ENCODE assay signal across 7 cellular contexts in genomic region chr4:73691201-73691600, GRCh38. TPM values are rescaled to one million over a fixed set of nuclear protein-coding genes. Genes with fewer than 3 reads are reported as not detected.
DNase-seq lines count a peak whose midpoint lies in the region; ATAC-seq, FAIRE-seq and TF ChIP-seq lines count a peak whose summit lies in the region.
"Not testable (repeated sequence)": the region's sequence is repeated elsewhere in the genome, so short reads cannot be mapped to it uniquely, and the experiment has no call there.
"Had no signal": no experiment of that assay in that cellular context is flagged by ENCODE, and none has a peak within 500 bp of the region (broad histone marks: within the 10 kb centered on the region; RNA-seq: fewer than 3 reads in every experiment).

No MANE protein-coding gene starts in this region.

- not testable (repeated sequence) for H3K79me2 ChIP-seq in PC-3 (ENCODE audit: low read length); K562 (ENCODE audit: control insufficient read depth, insufficient read depth, low read length)

- H3K4me3 Mint-ChIP-seq in MCF 10A (ENCODE audit: unreplicated experiment) = not testable (repeated sequence)

- not testable (repeated sequence) for H2AFZ ChIP-seq in PC-3 (ENCODE audit: low read length); K562 (ENCODE audit: low read depth, low read length)

- not testable (repeated sequence) for H3K4me2 ChIP-seq in PC-3 (ENCODE audit: low read length); K562 (ENCODE audit: insufficient read depth, low read length)

- not testable (repeated sequence) for H3F3A ChIP-seq in PC-3 (ENCODE audit: low read length, unreplicated experiment)

- not testable (repeated sequence) for TF ChIP-seq CTCF in HEK293 (tag by site-specific recombination; IDR thresholded peaks at IDR 0.05); PC-3 (conservative IDR thresholded peaks at IDR 0.05; ENCODE audit: low read depth, low read length); VCaP (conservative IDR thresholded peaks at IDR 0.05); K562 (IDR thresholded peaks at IDR 0.05 in 2 of 3, conservative IDR thresholded peaks at IDR 0.05 in 1 of 3; ENCODE audit: insufficient read depth in 2 of 3, low read depth in 1 of 3, low read length in 3 of 3); MCF 10A (IDR thresholded peaks at IDR 0.05; ENCODE audit: unreplicated experiment); neutrophil (IDR thresholded peaks at IDR 0.05)

- POLR2A ChIA-PET in HEK293 (lab: Yijun Ruan, JAX); PC-3 (lab: Charles Lee; ENCODE audit: unreplicated experiment); K562 (lab: Yijun Ruan, JAX); MCF 10A (lab: Yijun Ruan, JAX): not testable (repeated sequence)

- not testable (repeated sequence) for H3K27me3 ChIP-seq in PC-3 (ENCODE audit: low read length); K562 (ENCODE audit: control insufficient read depth in 2 of 2, insufficient read depth in 2 of 2, low read length in 2 of 2); neutrophil

- H3K4me3 ChIP-seq in HEK293 (ENCODE audit: low read depth, low read length); PC-3 (ENCODE audit: low read length); K562; neutrophil (ENCODE audit: low read depth in 1 of 2, low read length in 1 of 2): not testable (repeated sequence)

- not testable (repeated sequence) for TF ChIP-seq RAD21 in K562 (CRISPR knock-in tag; conservative IDR thresholded peaks at IDR 0.05 in 1 of 2, IDR thresholded peaks at IDR 0.05 in 1 of 2)

- H3K9me3 Mint-ChIP-seq in MCF 10A (ENCODE audit: unreplicated experiment) = not testable (repeated sequence)

- not testable (repeated sequence) for ATAC-seq in PC-3, K562

- H3K27ac Mint-ChIP-seq in MCF 10A (ENCODE audit: low read depth, unreplicated experiment) = peak overlapping the region; percentile 8

- H3K27ac ChIP-seq in HEK293 (ENCODE audit: extremely low read depth, low read depth, low read length); K562 (ENCODE audit: extremely low read depth, low read depth, low read length): not testable (repeated sequence)
- H3K27ac ChIP-seq in PC-3 (ENCODE audit: low read length) (peak overlapping the region; percentile 94), VCaP (peak overlapping the region; percentile 84), neutrophil (peak overlapping the region; percentile 72)

- not testable (repeated sequence) for DNase-seq in PC-3; K562 (ENCODE audit: extremely low read depth in 1 of 4, low spot score in 3 of 4); MCF 10A (ENCODE audit: unreplicated experiment)

- H3K9me1 ChIP-seq in K562 (ENCODE audit: control insufficient read depth, insufficient read depth, low read length) = not testable (repeated sequence)

- not testable (repeated sequence) for BruUV-seq in PC-3 (replicated peaks; lab: Mats Ljungman, UMichigan); K562 (replicated peaks; lab: Mats Ljungman, UMichigan); MCF 10A (replicated peaks; lab: Mats Ljungman, UMichigan)

- H4K20me1 ChIP-seq in PC-3 (ENCODE audit: low read length); K562 (replicated peaks; ENCODE audit: control insufficient read depth, insufficient read depth, low read length): not testable (repeated sequence)

- TF ChIP-seq POLR2A in K562 (conservative IDR thresholded peaks at IDR 0.05) = not testable (repeated sequence)

- peaks cover 11% of the 10 kb centered on the region for H3K4me1 Mint-ChIP-seq in MCF 10A (ENCODE audit: insufficient read depth, unreplicated experiment)

- H3K9ac ChIP-seq in PC-3 (ENCODE audit: low read length); K562 (ENCODE audit: insufficient read depth in 1 of 2, low read depth in 2 of 2, low read length in 2 of 2): not testable (repeated sequence)

- H3K9me3 ChIP-seq in HEK293 (ENCODE audit: control insufficient read depth, insufficient read depth, low read depth, low read length); PC-3 (ENCODE audit: low read length); K562 (replicated peaks; ENCODE audit: control insufficient read depth, insufficient read depth, low read depth, low read length); neutrophil: not testable (repeated sequence)

- not testable (repeated sequence) for FAIRE-seq in K562 (lab: Jason Lieb, UNC)

- 83% methylated on average over 2 of the region's 4 CpGs for WGBS in K562 (ENCODE audit: insufficient coverage, low coverage, missing lambda C conversion rate)

- not testable (repeated sequence) for H3K36me3 ChIP-seq in HEK293 (ENCODE audit: control insufficient read depth in 2 of 2, insufficient read depth in 1 of 2, low read length in 2 of 2); PC-3 (ENCODE audit: low read depth, low read length); K562 (ENCODE audit: control insufficient read depth, insufficient read depth, low read length); neutrophil

- CTCF ChIA-PET in HEK293 (lab: Yijun Ruan, JAX) = interaction anchor here (0.6 kb wide), 1 partner anchor 139 kb away, joined by 5 read pairs; no protein-coding TSS in a partner anchor
- CTCF ChIA-PET in PC-3 (lab: Charles Lee); K562 (lab: Yijun Ruan, JAX; ENCODE audit: low intra/inter-chr PET ratio); MCF 10A (lab: Yijun Ruan, JAX): not testable (repeated sequence)

- not testable (repeated sequence) for H3K9me2 ChIP-seq in PC-3 (replicated peaks; ENCODE audit: low read length)

- not testable (repeated sequence) for H3K36me3 Mint-ChIP-seq in MCF 10A (ENCODE audit: insufficient read depth, unreplicated experiment)

- in situ Hi-C loops in K562 (cut with MboI) = not testable (repeated sequence)

- not testable (repeated sequence) for H3K27me3 Mint-ChIP-seq in MCF 10A (ENCODE audit: insufficient read depth, unreplicated experiment)

- intact Hi-C loops in PC-3 (cut with micrococcal nuclease) = loop anchor here (2.0 kb wide), 1 partner anchor 14 kb away; no protein-coding TSS in a partner anchor
- intact Hi-C loops in K562 (cut with micrococcal nuclease); MCF 10A (cut with micrococcal nuclease): not testable (repeated sequence)

- not testable (repeated sequence) for TF ChIP-seq EP300 in K562 (IDR thresholded peaks at IDR 0.05; ENCODE audit: low read length)

- not testable (repeated sequence) for H3K4me1 ChIP-seq in HEK293 (ENCODE audit: control insufficient read depth, insufficient read depth, low read length); K562 (replicated peaks in 1 of 2; ENCODE audit: control insufficient read depth in 2 of 2, insufficient read depth in 2 of 2, low read length in 2 of 2)
- peaks cover 43% of the 10 kb centered on the region for H3K4me1 ChIP-seq in PC-3 (ENCODE audit: insufficient read depth, low read length)
- peaks cover 14 to 16% of the 10 kb centered on the region in 2 experiments for H3K4me1 ChIP-seq in neutrophil (ENCODE audit: control insufficient read depth in 1 of 2, insufficient read depth in 1 of 2, low read depth in 1 of 2, low read length in 1 of 2)

TF ChIP-seq in HEK293, 187 proteins besides CTCF, POLR2A, EP300 and RAD21:
- peak; percentile 78; the same call in 1 of the 2 replicates for TF ChIP-seq ZNF146 (tag by site-specific recombination; IDR thresholded peaks at IDR 0.05)

TF ChIP-seq in K562, 482 proteins besides CTCF, POLR2A, EP300 and RAD21:
- peak; percentile 51 for TF ChIP-seq BCOR (IDR thresholded peaks at IDR 0.05)
- TF ChIP-seq ZNF146 (CRISPR knock-in tag; IDR thresholded peaks at IDR 0.05; ENCODE audit: unreplicated experiment) = peak; percentile 62

RNA-seq across cellular contexts. Expression of gene CXCL8, which starts 49.2 kb away (rescaled TPM):
- total RNA-seq in PC-3 (2014; rRNA removed) (360 and 477 TPM in 2 replicates), K562 (2014; rRNA removed) (1.8 and 2.2 TPM in 2 replicates), K562 (2014; rRNA removed; fragmentation: Illumina TruSeq; extraction: Trizol) (4.8 and 6.2 TPM in 2 replicates), K562 (2015; rRNA removed; fragmentation: Illumina TruSeq; extraction: Trizol) (1.0 and 1.6 TPM in 2 replicates), K562 (2021) (3.2 and 3.3 TPM in 2 replicates), MCF 10A (2022) (17.0 and 36.2 TPM in 2 replicates)
- 5.3 and 6.5 TPM in 2 replicates for total RNA-seq in K562 (2011; cell fraction: chromatin; rRNA removed; ENCODE audit: low replicate concordance)
- total RNA-seq in K562 (2011; cell fraction: nucleolus; rRNA removed) = 5.8 and 9.7 TPM in 2 replicates
- total RNA-seq in K562 (2011; cell fraction: nucleoplasm; rRNA removed) = 6.0 and 11.8 TPM in 2 replicates
- polyA plus RNA-seq in K562 (2011; rRNA removed) (3.4 and 7.7 TPM in 2 replicates), K562 (2014; fragmentation: Illumina TruSeq; extraction: Trizol) (2.9 and 3.3 TPM in 2 replicates), K562 (2014; fragmentation: Nextera tagmentation; extraction: Ambion mirVana) (1 to 10 TPM; 5.8 to 6.9 TPM), K562 (2014; rRNA removed) (2.5 and 2.8 TPM in 2 replicates)
- polyA plus RNA-seq in K562 (2011; cell fraction: cytosol; rRNA removed) = 1.00 and 1.1 TPM in 2 replicates
- polyA plus RNA-seq in K562 (2011; cell fraction: nucleus; rRNA removed) = 6.8 and 9.9 TPM in 2 replicates
- 8.8 and 15.3 TPM in 2 replicates for polyA plus RNA-seq in K562 (2012)
- polyA minus RNA-seq in K562 (2011; rRNA and poly(A)+ RNA removed) = 5.1 and 7.4 TPM in 2 replicates
- 3.6 and 6.0 TPM in 2 replicates for polyA minus RNA-seq in K562 (2011; cell fraction: cytosol; rRNA and poly(A)+ RNA removed)
- 4.9 and 5.5 TPM in 2 replicates for polyA minus RNA-seq in K562 (2011; cell fraction: nucleus; rRNA and poly(A)+ RNA removed)
- polyA plus RNA-seq: CD8-positive, alpha-beta memory T cell had no signal
